16 cellular contexts compared by ENCODE assay signal in the genomic region with DNA sequence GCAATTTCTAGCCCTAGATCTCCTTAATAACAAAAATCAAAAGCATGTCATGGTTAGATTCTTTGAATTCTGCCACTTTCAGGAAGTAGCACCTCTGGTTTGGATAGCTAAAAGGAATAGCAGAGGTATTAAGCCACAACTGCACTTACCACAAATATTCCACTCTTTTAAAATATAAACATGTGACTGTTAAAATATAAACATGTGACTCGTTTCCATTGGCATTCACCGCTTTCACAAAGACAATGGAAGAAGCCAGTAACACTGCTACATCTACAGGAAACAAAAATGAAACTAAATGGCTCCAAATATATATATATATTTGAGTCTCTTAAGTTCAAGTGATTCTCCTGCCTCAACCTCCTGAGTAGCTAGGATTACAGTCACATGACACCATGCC.
DNase-seq lines count a peak whose midpoint lies in the region; ATAC-seq and TF ChIP-seq lines count a peak whose summit lies in the region.
"Had no signal": no experiment of that assay in that cellular context is flagged by ENCODE, and none has a peak within 500 bp of the region (broad histone marks: within the 10 kb centered on the region; RNA-seq: fewer than 3 reads in every experiment).

No MANE protein-coding gene starts in this region.

- H3K79me2 ChIP-seq in fibroblast of lung (ENCODE audit: control insufficient read depth, insufficient read depth, low read length) (no peaks in the 10 kb centered on the region), smooth muscle cell (ENCODE audit: low read depth) (no peaks in the 10 kb centered on the region)

- H3K27ac ChIP-seq in SJCRH30 (peak overlapping the region; percentile 44; the same call in 1 of the 2 replicates), fibroblast of lung (ENCODE audit: insufficient read depth, low read length) (peak overlapping the region; percentile 79), smooth muscle cell (ENCODE audit: low read depth) (no peak overlapping the region)
- H3K27ac ChIP-seq: body of pancreas, spleen had no signal

- no peak overlapping the region for H3K4me3 Mint-ChIP-seq in activated T-helper 2 cell treated with anti-CD3 and anti-CD28 coated beads, Interferon-gamma antibody, Interleukin-2, Interleukin-4, amounts not matched to agents 10 μg/mL and 5 μg/mL and 100 μg/mL, durations not matched to agents 14 hours and 24 hours and 36 hours (ENCODE audit: low read depth)
- H3K4me3 Mint-ChIP-seq: neural crest cell, T-helper 17 cell had no signal

- H2AFZ ChIP-seq in fibroblast of lung (ENCODE audit: low read length) (no peak overlapping the region), smooth muscle cell (ENCODE audit: low read depth) (no peak overlapping the region)

- no peaks in the 10 kb centered on the region for H3K9me3 Mint-ChIP-seq in activated T-helper 2 cell treated with anti-CD3 and anti-CD28 coated beads, Interferon-gamma antibody, Interleukin-2, Interleukin-4, amounts not matched to agents 10 μg/mL and 5 μg/mL and 100 μg/mL, durations not matched to agents 14 hours and 24 hours and 36 hours

- no peaks in the 10 kb centered on the region for H4K20me1 ChIP-seq in fibroblast of lung (ENCODE audit: control insufficient read depth, extremely low read depth, insufficient read depth, low read length)
- no peaks in the 10 kb centered on the region for H4K20me1 ChIP-seq in smooth muscle cell (ENCODE audit: low read depth)

- intact Hi-C loops in activated T-helper 2 cell treated with anti-CD3 and anti-CD28 coated beads, Interferon-gamma antibody, Interleukin-2, Interleukin-4, amounts not matched to agents 10 μg/mL and 5 μg/mL and 100 μg/mL, durations not matched to agents 14 hours and 24 hours and 36 hours (cut with micrococcal nuclease), result no loop called here

- H3K9me3 ChIP-seq in SJCRH30 (replicated peaks), result no peaks in the 10 kb centered on the region
- H3K9me3 ChIP-seq in fibroblast of lung (ENCODE audit: control insufficient read depth, insufficient read depth, low read depth, low read length), result no peaks in the 10 kb centered on the region
- H3K9me3 ChIP-seq in smooth muscle cell (replicated peaks; ENCODE audit: low read depth), result no peaks in the 10 kb centered on the region
- H3K9me3 ChIP-seq: body of pancreas, spleen had no signal

- 46% methylated on average over 2 of the region's 2 CpGs for WGBS in smooth muscle cell (ENCODE audit: low lambda C conversion rate)

- no peaks in the 10 kb centered on the region for H3K27me3 Mint-ChIP-seq in activated T-helper 2 cell treated with anti-CD3 and anti-CD28 coated beads, Interferon-gamma antibody, Interleukin-2, Interleukin-4, amounts not matched to agents 10 μg/mL and 5 μg/mL and 100 μg/mL, durations not matched to agents 14 hours and 24 hours and 36 hours (ENCODE audit: low read depth)
- H3K27me3 Mint-ChIP-seq: T-helper 17 cell had no signal

- no peak overlapping the region for H3K4me3 ChIP-seq in SJCRH30
- H3K4me3 ChIP-seq in fibroblast of lung (replicated peaks in 1 of 4; ENCODE audit: control extremely low read depth in 1 of 4, insufficient read depth in 1 of 4, low read depth in 3 of 4, low read length in 4 of 4), result no peak overlapping the region
- H3K4me3 ChIP-seq in smooth muscle cell, result no peak overlapping the region
- H3K4me3 ChIP-seq: body of pancreas, spleen had no signal

- no peak overlapping the region for H3K27ac Mint-ChIP-seq in activated T-helper 2 cell treated with anti-CD3 and anti-CD28 coated beads, Interferon-gamma antibody, Interleukin-2, Interleukin-4, amounts not matched to agents 10 μg/mL and 5 μg/mL and 100 μg/mL, durations not matched to agents 14 hours and 24 hours and 36 hours
- H3K27ac Mint-ChIP-seq: T-helper 17 cell had no signal

- DNase-seq in ELR (ENCODE audit: low read depth), result peak; percentile 90
- DNase-seq in SJCRH30, result no peak
- peak; percentile 85 to 94 for DNase-seq in fibroblast of lung (ENCODE audit: low read depth in 2 of 2)
- no peak for DNase-seq in smooth muscle cell (lab: John Stamatoyannopoulos, UW; ENCODE audit: unreplicated experiment)
- no peak for DNase-seq in T-helper 2 cell
- DNase-seq in activated T-helper 2 cell treated with anti-CD3 and anti-CD28 coated beads, Interferon-gamma antibody, Interleukin-2, Interleukin-4, amounts not matched to agents 10 μg/mL and 5 μg/mL and 100 μg/mL, durations not matched to agents 14 hours and 24 hours and 36 hours (ENCODE audit: low spot score), result no peak
- DNase-seq: activated CD4-positive, alpha-beta T cell treated with anti-CD3 and anti-CD28 coated beads for 48 hours; activated T-cell treated with anti-CD3 and anti-CD28 coated beads, Interleukin-2, amount 50 U/mL, for 48 hours; body of pancreas; hippocampal formation; NCI-H1436; spleen; substantia nigra; T-helper 17 cell had no signal

- no peaks in the 10 kb centered on the region for H3K36me3 Mint-ChIP-seq in activated T-helper 2 cell treated with anti-CD3 and anti-CD28 coated beads, Interferon-gamma antibody, Interleukin-2, Interleukin-4, amounts not matched to agents 10 μg/mL and 5 μg/mL and 100 μg/mL, durations not matched to agents 14 hours and 24 hours and 36 hours (ENCODE audit: low read depth)

- H3K4me1 ChIP-seq in SJCRH30, result peaks cover 6% of the 10 kb centered on the region
- peaks cover 5% of the 10 kb centered on the region for H3K4me1 ChIP-seq in fibroblast of lung (ENCODE audit: control insufficient read depth, extremely low read depth, insufficient read depth, low read length)
- H3K4me1 ChIP-seq in smooth muscle cell (ENCODE audit: low read depth), result peaks cover 5% of the 10 kb centered on the region
- H3K4me1 ChIP-seq: body of pancreas, spleen had no signal

- H3K9ac ChIP-seq in fibroblast of lung (ENCODE audit: insufficient read depth, low read length) (no peak overlapping the region), smooth muscle cell (ENCODE audit: low read depth) (no peak overlapping the region)

- no peaks in the 10 kb centered on the region for H3F3A ChIP-seq in smooth muscle cell (ENCODE audit: low read depth)

- TF ChIP-seq CTCF in fibroblast of lung (conservative IDR thresholded peaks at IDR 0.05 in 1 of 2, IDR thresholded peaks at IDR 0.05 in 1 of 2; ENCODE audit: low read depth in 1 of 2, low read length in 2 of 2) (no peak), smooth muscle cell (IDR thresholded peaks at IDR 0.05; ENCODE audit: borderline replicate concordance, insufficient read depth, poor library complexity, severe bottlenecking) (no peak)

- H3K4me1 Mint-ChIP-seq in activated T-helper 2 cell treated with anti-CD3 and anti-CD28 coated beads, Interferon-gamma antibody, Interleukin-2, Interleukin-4, amounts not matched to agents 10 μg/mL and 5 μg/mL and 100 μg/mL, durations not matched to agents 14 hours and 24 hours and 36 hours (ENCODE audit: low read depth), result no peaks in the 10 kb centered on the region
- H3K4me1 Mint-ChIP-seq: T-helper 17 cell had no signal

- H3K36me3 ChIP-seq in SJCRH30 (no peaks in the 10 kb centered on the region), fibroblast of lung (ENCODE audit: control insufficient read depth, insufficient read depth, low read length) (no peaks in the 10 kb centered on the region), smooth muscle cell (ENCODE audit: low read depth) (no peaks in the 10 kb centered on the region)

- ATAC-seq in GM18498 (IDR thresholded peaks at IDR 0.05; ENCODE audit: unreplicated experiment), result no peak
- ATAC-seq: body of pancreas, T-helper 17 cell had no signal

- H3K27me3 ChIP-seq in SJCRH30 (no peaks in the 10 kb centered on the region), fibroblast of lung (ENCODE audit: control insufficient read depth, insufficient read depth, low read length) (no peaks in the 10 kb centered on the region), smooth muscle cell (ENCODE audit: low read depth) (no peaks in the 10 kb centered on the region)
- H3K27me3 ChIP-seq: body of pancreas, spleen had no signal

- peak overlapping the region; percentile 28 for H3K4me2 ChIP-seq in fibroblast of lung (ENCODE audit: extremely low read depth, insufficient read depth, low read length)
- peak overlapping the region; percentile 50 for H3K4me2 ChIP-seq in smooth muscle cell

Comparison
In these comparisons a context has a peak if more than half of its experiments do, and no peak if none do; other contexts are left out.
1. DNase-seq: peak in ELR (single experiment) and fibroblast of lung (2 of 2); none in SJCRH30 (0 of 2), smooth muscle cell (single experiment), T-helper 2 cell (0 of 5) and activated T-helper 2 cell treated with anti-CD3 and anti-CD28 coated beads, Interferon-gamma antibody, Interleukin-2, Interleukin-4, amounts not matched to agents 10 μg/mL and 5 μg/mL and 100 μg/mL, durations not matched to agents 14 hours and 24 hours and 36 hours (single experiment).